In the genomic region with DNA sequence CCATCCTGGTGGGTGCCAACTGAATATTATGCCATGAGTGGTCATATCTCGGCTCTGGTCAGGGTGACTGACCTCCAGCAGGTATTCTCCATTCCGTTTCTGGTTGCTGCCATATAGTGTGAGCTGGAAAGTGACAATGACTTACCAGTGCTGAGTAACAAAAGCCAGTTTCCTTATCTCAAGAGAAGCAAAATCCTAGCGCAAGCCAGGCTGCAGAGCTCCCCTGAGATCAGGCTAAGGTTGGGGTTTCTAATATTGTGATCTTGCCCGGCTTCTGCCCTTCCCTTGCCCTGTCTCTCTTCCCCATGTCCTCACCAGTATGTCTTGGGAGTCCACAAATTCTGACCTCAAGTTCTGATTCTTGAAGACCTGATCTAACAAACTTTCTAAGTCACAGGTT, we compare ENCODE assay signal across 18 cellular contexts.
A peak's percentile ranks its signal among the peaks of the same experiment; 100 is the strongest.
DNase-seq lines count a peak whose midpoint lies in the region; ATAC-seq and TF ChIP-seq lines count a peak whose summit lies in the region.
"Had no signal": no experiment of that assay in that cellular context is flagged by ENCODE, and none has a peak within 500 bp of the region (broad histone marks: within the 10 kb centered on the region; RNA-seq: fewer than 3 reads in every experiment).

No MANE protein-coding gene starts in this region.

- no peak for TF ChIP-seq POLR2A in suprapubic skin (IDR thresholded peaks at IDR 0.05)

- intact Hi-C loops in Right ventricle myocardium inferior (cut with DNase I) = no loop called here
- intact Hi-C loops in heart right ventricle (cut with DNase I) = no loop called here

- 59 to 71% methylated on average over 4 of the region's 4 CpGs for WGBS in heart right ventricle, 2 donors
- WGBS in suprapubic skin = 70% methylated on average over 3 of the region's 4 CpGs

- no peak for TF ChIP-seq EP300 in suprapubic skin (IDR thresholded peaks at IDR 0.05)

- TF ChIP-seq CTCF in heart right ventricle (IDR thresholded peaks at IDR 0.05) (no peak), coronary artery (IDR thresholded peaks at IDR 0.05) (no peak), suprapubic skin (IDR thresholded peaks at IDR 0.05) (no peak)

- H3K9me3 ChIP-seq in heart right ventricle (no peaks in the 10 kb centered on the region), suprapubic skin (no peaks in the 10 kb centered on the region)
- H3K9me3 ChIP-seq: A549; BLaER1 treated with 17β-estradiol and CSF1 and Interleukin-3, amounts not matched to agents 10 nM and 100 nM; HAP-1 had no signal

- H3K27me3 ChIP-seq in heart right ventricle (no peaks in the 10 kb centered on the region), suprapubic skin (no peaks in the 10 kb centered on the region)
- H3K27me3 ChIP-seq: BLaER1 treated with 17β-estradiol and CSF1 and Interleukin-3, amounts not matched to agents 10 nM and 100 nM had no signal

- H3K27ac ChIP-seq in heart right ventricle = no peak overlapping the region
- peak overlapping the region; percentile 85 to 93 for H3K27ac ChIP-seq in coronary artery
- peak overlapping the region; percentile 46 for H3K27ac ChIP-seq in suprapubic skin
- H3K27ac ChIP-seq: 22Rv1; A549; BLaER1 treated with 17β-estradiol and CSF1 and Interleukin-3, amounts not matched to agents 10 nM and 100 nM; GM23248 had no signal

- peak; percentile 28 for ATAC-seq in Right ventricle myocardium inferior
- no peak for ATAC-seq in heart right ventricle
- ATAC-seq: A549; CD8-positive, alpha-beta T cell; GM12878 had no signal

- no peaks in the 10 kb centered on the region for H3K4me1 ChIP-seq in heart right ventricle
- H3K4me1 ChIP-seq in suprapubic skin = no peaks in the 10 kb centered on the region
- H3K4me1 ChIP-seq: A549; BLaER1 treated with 17β-estradiol and CSF1 and Interleukin-3, amounts not matched to agents 10 nM and 100 nM; HAP-1 had no signal

- no peak for DNase-seq in Right ventricle myocardium inferior (ENCODE audit: missing footprints)
- no peak for DNase-seq in heart right ventricle
- DNase-seq in coronary artery (ENCODE audit: low spot score) = no peak
- no peak for DNase-seq in suprapubic skin (ENCODE audit: low spot score in 2 of 2)
- DNase-seq in NCI-H345 treated with DMSO at 0.1 percent for 48 hours (lab: John Stamatoyannopoulos, UW; ENCODE audit: unreplicated experiment) = no peak
- DNase-seq in GM19238 (ENCODE audit: insufficient read length, low spot score) = no peak
- DNase-seq in Ammon's horn (ENCODE audit: low spot score) = no peak
- DNase-seq: AML-193; CD8-positive, alpha-beta T cell; DMS 273 treated with DMSO at 0.1 percent for 48 hours; DND-41; EL; GM23248 had no signal

- H3K36me3 ChIP-seq in heart right ventricle (no peaks in the 10 kb centered on the region), suprapubic skin (no peaks in the 10 kb centered on the region)
- H3K36me3 ChIP-seq: BLaER1 treated with 17β-estradiol and CSF1 and Interleukin-3, amounts not matched to agents 10 nM and 100 nM; HAP-1 had no signal

- no peak overlapping the region for H3K4me3 ChIP-seq in heart right ventricle
- H3K4me3 ChIP-seq in coronary artery = no peak overlapping the region
- H3K4me3 ChIP-seq in suprapubic skin = no peak overlapping the region
- H3K4me3 ChIP-seq: A549; BLaER1 treated with 17β-estradiol and CSF1 and Interleukin-3, amounts not matched to agents 10 nM and 100 nM; GM12878; GM23248; HAP-1 had no signal

Comparison
In these comparisons a context has a peak if more than half of its experiments do, and no peak if none do; other contexts are left out.
1. H3K27ac ChIP-seq: peak in coronary artery (2 of 2) and suprapubic skin (single experiment); none in heart right ventricle (0 of 10).